In the genomic region with DNA sequence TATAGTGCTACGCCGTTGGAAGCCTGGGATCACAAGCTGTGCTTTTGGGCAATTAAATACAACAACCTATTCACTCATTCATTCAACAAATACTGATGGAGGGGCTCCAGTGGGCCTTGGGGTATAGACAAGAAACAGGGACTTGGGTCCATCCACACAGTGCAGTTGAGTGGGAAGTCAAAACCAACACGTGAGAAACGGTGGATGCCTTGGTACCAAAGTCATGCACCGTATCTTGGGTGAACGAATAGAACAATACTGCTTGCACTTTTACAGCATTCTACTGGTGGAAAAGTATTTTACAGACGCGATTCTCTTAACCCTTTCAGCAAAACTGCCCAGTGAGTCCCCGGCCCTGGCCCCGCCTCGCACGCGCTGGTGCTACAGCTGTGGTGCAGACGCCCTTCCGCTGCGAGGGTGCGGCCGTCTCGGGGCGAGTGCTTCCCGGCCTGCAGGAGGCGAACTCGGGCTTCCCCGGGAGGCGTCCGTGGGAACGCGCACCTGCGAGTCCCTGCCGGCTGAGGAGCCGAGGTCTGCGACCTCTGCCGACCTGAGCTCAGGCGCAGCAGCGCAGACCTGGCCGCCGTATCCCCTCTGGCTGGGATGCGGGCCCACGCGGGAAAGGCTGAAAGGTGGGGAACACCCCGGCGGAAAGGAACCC, we compare ENCODE assay signal across 1 cellular context.
TF ChIP-seq lines count a peak whose summit lies in the region.

No MANE protein-coding gene starts in this region.

TF ChIP-seq in HEK293, 187 proteins besides CTCF, POLR2A, EP300 and RAD21 (continued from another document and continues in another):
- TF ChIP-seq ZNF449 (tag by site-specific recombination; IDR thresholded peaks at IDR 0.05) (no peak), ZNF248 (tag by site-specific recombination; IDR thresholded peaks at IDR 0.05) (no peak), ZNF843 (tag by site-specific recombination; IDR thresholded peaks at IDR 0.05) (no peak), ZNF132 (tag by site-specific recombination; IDR thresholded peaks at IDR 0.05; ENCODE audit: borderline replicate concordance) (no peak), ZNF214 (tag by site-specific recombination; IDR thresholded peaks at IDR 0.05; ENCODE audit: borderline replicate concordance) (no peak), ZBTB10 (tag by site-specific recombination; IDR thresholded peaks at IDR 0.05) (0 out of 2 replicates have a peak, but pooled peaks have one; percentile 39), ZNF791 (tag by site-specific recombination; IDR thresholded peaks at IDR 0.05) (no peak), ZNF391 (tag by site-specific recombination; IDR thresholded peaks at IDR 0.05; ENCODE audit: borderline replicate concordance, low read depth) (no peak), PRDM10 (tag by site-specific recombination; IDR thresholded peaks at IDR 0.05) (peak; percentile 71), ZBTB20 (tag by site-specific recombination; IDR thresholded peaks at IDR 0.05) (no peak; the same call in 1 of the 2 replicates), YY2 (tag by site-specific recombination; IDR thresholded peaks at IDR 0.05) (no peak), SP3 (tag by site-specific recombination; IDR thresholded peaks at IDR 0.05) (no peak), ZNF792 (tag by site-specific recombination; IDR thresholded peaks at IDR 0.05) (no peak), KLF9 (tag by site-specific recombination; IDR thresholded peaks at IDR 0.05; ENCODE audit: low read depth) (no peak), ZNF660 (tag by site-specific recombination; IDR thresholded peaks at IDR 0.05) (no peak), ZNF280D (tag by site-specific recombination; IDR thresholded peaks at IDR 0.05) (no peak), ZNF561 (tag by site-specific recombination; IDR thresholded peaks at IDR 0.05; ENCODE audit: borderline replicate concordance) (no peak; the same call in 1 of the 2 replicates), ZNF518A (tag by site-specific recombination; conservative IDR thresholded peaks at IDR 0.05; ENCODE audit: low read depth) (no peak), ZNF426 (tag by site-specific recombination; IDR thresholded peaks at IDR 0.05) (no peak), ZNF521 (tag by site-specific recombination; IDR thresholded peaks at IDR 0.05) (no peak), ZNF600 (tag by site-specific recombination; IDR thresholded peaks at IDR 0.05) (peak; percentile 36; the same call in 1 of the 2 replicates)
- TF ChIP-seq, protein P1, sequence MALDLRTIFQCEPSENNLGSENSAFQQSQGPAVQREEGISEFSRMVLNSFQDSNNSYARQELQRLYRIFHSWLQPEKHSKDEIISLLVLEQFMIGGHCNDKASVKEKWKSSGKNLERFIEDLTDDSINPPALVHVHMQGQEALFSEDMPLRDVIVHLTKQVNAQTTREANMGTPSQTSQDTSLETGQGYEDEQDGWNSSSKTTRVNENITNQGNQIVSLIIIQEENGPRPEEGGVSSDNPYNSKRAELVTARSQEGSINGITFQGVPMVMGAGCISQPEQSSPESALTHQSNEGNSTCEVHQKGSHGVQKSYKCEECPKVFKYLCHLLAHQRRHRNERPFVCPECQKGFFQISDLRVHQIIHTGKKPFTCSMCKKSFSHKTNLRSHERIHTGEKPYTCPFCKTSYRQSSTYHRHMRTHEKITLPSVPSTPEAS (tag by site-specific recombination; IDR thresholded peaks at IDR 0.05): no peak
- TF ChIP-seq, protein P2, sequence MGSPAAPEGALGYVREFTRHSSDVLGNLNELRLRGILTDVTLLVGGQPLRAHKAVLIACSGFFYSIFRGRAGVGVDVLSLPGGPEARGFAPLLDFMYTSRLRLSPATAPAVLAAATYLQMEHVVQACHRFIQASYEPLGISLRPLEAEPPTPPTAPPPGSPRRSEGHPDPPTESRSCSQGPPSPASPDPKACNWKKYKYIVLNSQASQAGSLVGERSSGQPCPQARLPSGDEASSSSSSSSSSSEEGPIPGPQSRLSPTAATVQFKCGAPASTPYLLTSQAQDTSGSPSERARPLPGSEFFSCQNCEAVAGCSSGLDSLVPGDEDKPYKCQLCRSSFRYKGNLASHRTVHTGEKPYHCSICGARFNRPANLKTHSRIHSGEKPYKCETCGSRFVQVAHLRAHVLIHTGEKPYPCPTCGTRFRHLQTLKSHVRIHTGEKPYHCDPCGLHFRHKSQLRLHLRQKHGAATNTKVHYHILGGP (tag by site-specific recombination; IDR thresholded peaks at IDR 0.05): no peak
- TF ChIP-seq, protein P3, sequence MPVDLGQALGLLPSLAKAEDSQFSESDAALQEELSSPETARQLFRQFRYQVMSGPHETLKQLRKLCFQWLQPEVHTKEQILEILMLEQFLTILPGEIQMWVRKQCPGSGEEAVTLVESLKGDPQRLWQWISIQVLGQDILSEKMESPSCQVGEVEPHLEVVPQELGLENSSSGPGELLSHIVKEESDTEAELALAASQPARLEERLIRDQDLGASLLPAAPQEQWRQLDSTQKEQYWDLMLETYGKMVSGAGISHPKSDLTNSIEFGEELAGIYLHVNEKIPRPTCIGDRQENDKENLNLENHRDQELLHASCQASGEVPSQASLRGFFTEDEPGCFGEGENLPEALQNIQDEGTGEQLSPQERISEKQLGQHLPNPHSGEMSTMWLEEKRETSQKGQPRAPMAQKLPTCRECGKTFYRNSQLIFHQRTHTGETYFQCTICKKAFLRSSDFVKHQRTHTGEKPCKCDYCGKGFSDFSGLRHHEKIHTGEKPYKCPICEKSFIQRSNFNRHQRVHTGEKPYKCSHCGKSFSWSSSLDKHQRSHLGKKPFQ (tag by site-specific recombination; IDR thresholded peaks at IDR 0.05): no peak
- TF ChIP-seq, protein P4, sequence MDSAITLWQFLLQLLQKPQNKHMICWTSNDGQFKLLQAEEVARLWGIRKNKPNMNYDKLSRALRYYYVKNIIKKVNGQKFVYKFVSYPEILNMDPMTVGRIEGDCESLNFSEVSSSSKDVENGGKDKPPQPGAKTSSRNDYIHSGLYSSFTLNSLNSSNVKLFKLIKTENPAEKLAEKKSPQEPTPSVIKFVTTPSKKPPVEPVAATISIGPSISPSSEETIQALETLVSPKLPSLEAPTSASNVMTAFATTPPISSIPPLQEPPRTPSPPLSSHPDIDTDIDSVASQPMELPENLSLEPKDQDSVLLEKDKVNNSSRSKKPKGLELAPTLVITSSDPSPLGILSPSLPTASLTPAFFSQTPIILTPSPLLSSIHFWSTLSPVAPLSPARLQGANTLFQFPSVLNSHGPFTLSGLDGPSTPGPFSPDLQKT (IDR thresholded peaks at IDR 0.05; ENCODE audit: borderline replicate concordance, low read depth, low read length): no peak
